In the genomic region with DNA sequence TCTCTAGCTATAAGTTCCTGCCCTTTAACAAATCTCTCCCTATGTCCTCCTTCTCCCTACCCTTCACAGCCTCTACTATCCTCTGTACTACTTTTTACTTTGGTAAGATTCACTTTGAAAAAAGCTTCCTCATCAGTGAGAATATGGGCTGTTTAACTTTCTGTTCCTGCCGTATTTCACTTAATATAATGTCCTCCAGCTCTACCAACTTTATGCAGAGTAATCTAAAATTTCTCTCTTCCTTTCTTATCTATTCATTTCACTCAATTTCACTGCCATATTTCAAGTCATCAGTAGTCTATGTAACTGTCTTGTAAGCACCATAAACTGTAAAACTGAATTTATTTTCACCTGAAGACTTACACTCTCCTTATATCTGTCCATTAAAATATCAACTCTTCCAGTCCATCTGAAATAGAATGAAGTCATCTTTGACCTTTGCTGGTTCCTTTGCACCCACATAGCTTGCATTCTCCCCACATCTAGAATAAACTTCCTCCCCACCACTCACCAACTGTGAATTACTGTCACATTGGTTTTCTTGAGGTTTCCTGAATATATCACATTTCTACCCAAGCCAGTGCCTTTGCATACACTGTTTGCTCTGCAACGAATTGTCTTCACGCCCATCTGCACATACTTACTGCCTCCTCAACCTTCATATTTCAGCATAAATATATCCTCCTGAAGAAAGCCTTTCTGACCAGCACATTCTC, we compare ENCODE assay signal across 10 cellular contexts. TPM values are rescaled to one million over a fixed set of nuclear protein-coding genes. Genes with fewer than 3 reads are reported as not detected.
DNase-seq lines count a peak whose midpoint lies in the region; ATAC-seq and TF ChIP-seq lines count a peak whose summit lies in the region.
"Had no signal": no experiment of that assay in that cellular context is flagged by ENCODE, and none has a peak within 500 bp of the region (broad histone marks: within the 10 kb centered on the region; RNA-seq: fewer than 3 reads in every experiment).

No MANE protein-coding gene starts in this region.

- no peak overlapping the region for H3K4me3 ChIP-seq in CD8-positive, alpha-beta memory T cell (ENCODE audit: low read length)
- H3K4me3 ChIP-seq in heart left ventricle, result no peak overlapping the region

- POLR2A ChIA-PET in CD8-positive, alpha-beta memory T cell (lab: Charles Lee), result interaction anchor here (1.0 to 1.5 kb wide), 4 partner anchors 16 to 54 kb away, joined by 3 to 10 read pairs (median 5); partner anchors contain the start of gene ARAP2

- H3K4me1 Mint-ChIP-seq in CD8-positive, alpha-beta memory T cell, result peaks cover 55 to 74% (median 73%) of the 10 kb centered on the region in 3 donors
- H3K4me1 Mint-ChIP-seq in activated T-helper 17 cell treated with anti-CD3 and anti-CD28 coated beads, Interleukin-2, amount 50 U/mL, for 72 hours, result peaks cover 16% of the 10 kb centered on the region
- no peaks in the 10 kb centered on the region for H3K4me1 Mint-ChIP-seq in HFFc6 (ENCODE audit: low read depth)

- TF ChIP-seq CTCF in HFFc6 (IDR thresholded peaks at IDR 0.05) (no peak), heart left ventricle (IDR thresholded peaks at IDR 0.05) (no peak)

- peak overlapping the region; percentile 12 to 89 (median 58) for H3K27ac Mint-ChIP-seq in CD8-positive, alpha-beta memory T cell
- H3K27ac Mint-ChIP-seq in activated T-helper 17 cell treated with anti-CD3 and anti-CD28 coated beads, Interleukin-2, amount 50 U/mL, for 72 hours, result peak overlapping the region; percentile 31
- no peak overlapping the region for H3K27ac Mint-ChIP-seq in HFFc6

- TF ChIP-seq POLR2A in heart left ventricle (IDR thresholded peaks at IDR 0.05), result no peak

- 63 to 82% (median 65%) methylated on average over 3 of the region's 3 CpGs for WGBS in heart left ventricle, 4 donors

- peaks cover under 1% of the 10 kb centered on the region for H3K36me3 ChIP-seq in CD8-positive, alpha-beta memory T cell (ENCODE audit: insufficient read depth, low read length)
- peaks cover 0 to 19% (median 0%) of the 10 kb centered on the region in 9 donors for H3K36me3 ChIP-seq in heart left ventricle

- CTCF ChIA-PET in CD8-positive, alpha-beta memory T cell (lab: Charles Lee), result interaction anchor here (1.2 to 6.3 kb wide), 3 partner anchors 54 to 211 kb away, joined by 3 to 20 read pairs (median 4); partner anchors contain the start of gene ARAP2

- H3K27ac ChIP-seq in CD8-positive, alpha-beta memory T cell (ENCODE audit: low read depth, low read length), result peak overlapping the region; percentile 22
- peak overlapping the region in 1 of 12 donors; percentile 23 for H3K27ac ChIP-seq in heart left ventricle

- H3K27me3 Mint-ChIP-seq in CD8-positive, alpha-beta memory T cell, result no peaks in the 10 kb centered on the region
- H3K27me3 Mint-ChIP-seq in activated T-helper 17 cell treated with anti-CD3 and anti-CD28 coated beads, Interleukin-2, amount 50 U/mL, for 72 hours, result no peaks in the 10 kb centered on the region
- H3K27me3 Mint-ChIP-seq in HFFc6 (ENCODE audit: insufficient read depth), result no peaks in the 10 kb centered on the region; the same call in 1 of the 2 replicates
- H3K27me3 Mint-ChIP-seq: IgD-negative memory B cell had no signal

- H3K4me1 ChIP-seq in CD8-positive, alpha-beta memory T cell (ENCODE audit: insufficient read depth, low read length), result peaks cover 38% of the 10 kb centered on the region
- peaks cover 0 to 11% (median 0%) of the 10 kb centered on the region in 12 donors for H3K4me1 ChIP-seq in heart left ventricle

- H3K4me3 Mint-ChIP-seq in CD8-positive, alpha-beta memory T cell, result peak overlapping the region; percentile 1 to 75 (median 69)
- peak overlapping the region; percentile 7 for H3K4me3 Mint-ChIP-seq in activated T-helper 17 cell treated with anti-CD3 and anti-CD28 coated beads, Interleukin-2, amount 50 U/mL, for 72 hours
- no peak overlapping the region for H3K4me3 Mint-ChIP-seq in HFFc6

- H3K36me3 Mint-ChIP-seq in CD8-positive, alpha-beta memory T cell, result peaks cover 0 to 45% (median 9%) of the 10 kb centered on the region in 3 donors
- peaks cover 78% of the 10 kb centered on the region for H3K36me3 Mint-ChIP-seq in activated T-helper 17 cell treated with anti-CD3 and anti-CD28 coated beads, Interleukin-2, amount 50 U/mL, for 72 hours (ENCODE audit: low read depth)
- no peaks in the 10 kb centered on the region for H3K36me3 Mint-ChIP-seq in HFFc6 (ENCODE audit: low read depth)

- H3K27me3 ChIP-seq in CD8-positive, alpha-beta memory T cell (ENCODE audit: insufficient read depth, low read length, poor library complexity, severe bottlenecking), result no peaks in the 10 kb centered on the region
- no peaks in the 10 kb centered on the region for H3K27me3 ChIP-seq in heart left ventricle

- intact Hi-C loops in heart left ventricle (cut with DNase I), result no loop called here

- H3K9me3 Mint-ChIP-seq in CD8-positive, alpha-beta memory T cell, result no peaks in the 10 kb centered on the region
- H3K9me3 Mint-ChIP-seq in activated T-helper 17 cell treated with anti-CD3 and anti-CD28 coated beads, Interleukin-2, amount 50 U/mL, for 72 hours, result no peaks in the 10 kb centered on the region
- H3K9me3 Mint-ChIP-seq in HFFc6, result peaks cover 10% of the 10 kb centered on the region
- H3K9me3 Mint-ChIP-seq: IgD-negative memory B cell had no signal

- ATAC-seq in GM19328 (IDR thresholded peaks at IDR 0.05; ENCODE audit: unreplicated experiment) (peak; percentile 91), HG03135 (IDR thresholded peaks at IDR 0.05; ENCODE audit: unreplicated experiment) (peak; percentile 72), HG03457 (IDR thresholded peaks at IDR 0.05; ENCODE audit: unreplicated experiment) (no peak), heart left ventricle (no peak), left lobe of liver (no peak)
- ATAC-seq in activated T-helper 17 cell treated with anti-CD3 and anti-CD28 coated beads, Interleukin-2, amount 50 U/mL, for 72 hours (replicated peaks), result peak; percentile 97

- no peaks in the 10 kb centered on the region for H3K9me3 ChIP-seq in CD8-positive, alpha-beta memory T cell (ENCODE audit: low read length)
- no peaks in the 10 kb centered on the region for H3K9me3 ChIP-seq in heart left ventricle

- DNase-seq in CD8-positive, alpha-beta memory T cell, result peak in 3 of 5 donors; percentile 2 to 63 (median 54)
- DNase-seq in HFFc6, result no peak
- DNase-seq in heart left ventricle, result no peak
- DNase-seq in left lobe of liver (ENCODE audit: low spot score), result no peak
- DNase-seq: stimulated activated CD4-positive, alpha-beta T cell treated with anti-CD3 and anti-CD28 coated beads, Interleukin-2, amount 100 ng/mL, for 48 hours had no signal

RNA-seq across cellular contexts. Expression of gene ARAP2, which starts 54.6 kb away (rescaled TPM):
- 10 to 100 TPM; 49.7 to 49.9 TPM for total RNA-seq in CD8-positive, alpha-beta memory T cell
- polyA plus RNA-seq in CD8-positive, alpha-beta memory T cell, result 44.2 TPM
- total RNA-seq in activated T-helper 17 cell treated with anti-CD3 and anti-CD28 coated beads, Interleukin-2, amount 50 U/mL, for 72 hours, result 10 to 100 TPM; 44.8 to 51.7 TPM
- not detected for total RNA-seq in HFFc6 (2021; fragmentation: NEBNext Ultra II Directional; extraction: Animal tissue kit (Norgen Biotek cat#: 25700))
- total RNA-seq in heart left ventricle (10 to 100 TPM in 2 of 9 donors, 1 to 10 TPM in 7; 1.4 to 17.0 (median 5.8) TPM), left lobe of liver (7.4 TPM)
- under 1 TPM; 0.38 to 0.39 TPM for polyA plus RNA-seq in heart left ventricle

Comparison
In these comparisons a context has a peak if more than half of its experiments do, and no peak if none do; other contexts are left out.
1. DNase-seq: peak in CD8-positive, alpha-beta memory T cell (3 of 5); none in HFFc6 (single experiment), heart left ventricle (0 of 5) and left lobe of liver (single experiment).
2. ATAC-seq: peak in GM19328 (single experiment), HG03135 (single experiment) and activated T-helper 17 cell treated with anti-CD3 and anti-CD28 coated beads, Interleukin-2, amount 50 U/mL, for 72 hours (single experiment); none in HG03457 (single experiment), heart left ventricle (0 of 4) and left lobe of liver (single experiment).